In genomic region chr7:102873470-102874165, GRCh38 we compare ENCODE assay signal across 2 cellular contexts.
TF ChIP-seq lines count a peak whose summit lies in the region.

No MANE protein-coding gene starts in this region.

TF ChIP-seq in SK-N-SH, 30 proteins besides CTCF, POLR2A, EP300 and RAD21 (continued from another document):
- TF ChIP-seq, protein P1, sequence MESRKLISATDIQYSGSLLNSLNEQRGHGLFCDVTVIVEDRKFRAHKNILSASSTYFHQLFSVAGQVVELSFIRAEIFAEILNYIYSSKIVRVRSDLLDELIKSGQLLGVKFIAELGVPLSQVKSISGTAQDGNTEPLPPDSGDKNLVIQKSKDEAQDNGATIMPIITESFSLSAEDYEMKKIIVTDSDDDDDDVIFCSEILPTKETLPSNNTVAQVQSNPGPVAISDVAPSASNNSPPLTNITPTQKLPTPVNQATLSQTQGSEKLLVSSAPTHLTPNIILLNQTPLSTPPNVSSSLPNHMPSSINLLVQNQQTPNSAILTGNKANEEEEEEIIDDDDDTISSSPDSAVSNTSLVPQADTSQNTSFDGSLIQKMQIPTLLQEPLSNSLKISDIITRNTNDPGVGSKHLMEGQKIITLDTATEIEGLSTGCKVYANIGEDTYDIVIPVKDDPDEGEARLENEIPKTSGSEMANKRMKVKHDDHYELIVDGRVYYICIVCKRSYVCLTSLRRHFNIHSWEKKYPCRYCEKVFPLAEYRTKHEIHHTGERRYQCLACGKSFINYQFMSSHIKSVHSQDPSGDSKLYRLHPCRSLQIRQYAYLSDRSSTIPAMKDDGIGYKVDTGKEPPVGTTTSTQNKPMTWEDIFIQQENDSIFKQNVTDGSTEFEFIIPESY (IDR thresholded peaks at IDR 0.05; ENCODE audit: borderline replicate concordance, low read depth): no peak
- no peak for TF ChIP-seq CHD2 (IDR thresholded peaks at IDR 0.05; ENCODE audit: low read length, partially characterized antibody)
- no peak for TF ChIP-seq NFIC (IDR thresholded peaks at IDR 0.05; ENCODE audit: borderline replicate concordance)
- no peak for TF ChIP-seq EZH2phosphoT487 (IDR thresholded peaks at IDR 0.05; ENCODE audit: borderline replicate concordance, low read depth)
- TF ChIP-seq TCF12 (IDR thresholded peaks at IDR 0.05): no peak
- no peak for TF ChIP-seq GATA2 (CRISPR knock-in tag; IDR thresholded peaks at IDR 0.05)
- TF ChIP-seq ELF1 (IDR thresholded peaks at IDR 0.05): no peak
- TF ChIP-seq USF2 (IDR thresholded peaks at IDR 0.05; ENCODE audit: borderline replicate concordance, low read depth, low read length): no peak
- TF ChIP-seq JUND (IDR thresholded peaks at IDR 0.05): no peak
- no peak for TF ChIP-seq SIN3A (IDR thresholded peaks at IDR 0.05; ENCODE audit: borderline replicate concordance, low read depth, low read length)
- no peak for TF ChIP-seq REST (IDR thresholded peaks at IDR 0.05; ENCODE audit: low read depth, low read length)
- TF ChIP-seq PBX3 (IDR thresholded peaks at IDR 0.05): no peak
- TF ChIP-seq TEAD4 (IDR thresholded peaks at IDR 0.05; ENCODE audit: borderline replicate concordance, insufficient read depth): no peak
- TF ChIP-seq FOXM1 (IDR thresholded peaks at IDR 0.05; ENCODE audit: low read depth): no peak
- TF ChIP-seq MAX (IDR thresholded peaks at IDR 0.05; ENCODE audit: low read depth): no peak
- TF ChIP-seq NRF1 (IDR thresholded peaks at IDR 0.05; ENCODE audit: low read depth, low read length): no peak
- no peak for TF ChIP-seq FOSL2 (IDR thresholded peaks at IDR 0.05; ENCODE audit: borderline replicate concordance, low read depth)
- TF ChIP-seq YY1 (IDR thresholded peaks at IDR 0.05; ENCODE audit: low read depth): no peak
- TF ChIP-seq, protein P2, sequence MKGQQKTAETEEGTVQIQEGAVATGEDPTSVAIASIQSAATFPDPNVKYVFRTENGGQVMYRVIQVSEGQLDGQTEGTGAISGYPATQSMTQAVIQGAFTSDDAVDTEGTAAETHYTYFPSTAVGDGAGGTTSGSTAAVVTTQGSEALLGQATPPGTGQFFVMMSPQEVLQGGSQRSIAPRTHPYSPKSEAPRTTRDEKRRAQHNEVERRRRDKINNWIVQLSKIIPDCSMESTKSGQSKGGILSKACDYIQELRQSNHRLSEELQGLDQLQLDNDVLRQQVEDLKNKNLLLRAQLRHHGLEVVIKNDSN (IDR thresholded peaks at IDR 0.05; ENCODE audit: borderline replicate concordance, low read depth): no peak

TF ChIP-seq in GM23338, 12 proteins besides CTCF, POLR2A, EP300 and RAD21:
- no peak for TF ChIP-seq ETS1 (IDR thresholded peaks at IDR 0.05)
- TF ChIP-seq EZH2phosphoT487 (IDR thresholded peaks at IDR 0.05; ENCODE audit: unreplicated experiment): no peak
- TF ChIP-seq REST (IDR thresholded peaks at IDR 0.05; ENCODE audit: unreplicated experiment): no peak
- no peak for TF ChIP-seq ZNF114 (CRISPR knock-in tag; IDR thresholded peaks at IDR 0.05)
- no peak for TF ChIP-seq EZH2 (IDR thresholded peaks at IDR 0.05; ENCODE audit: low read depth, unreplicated experiment)
- no peak for TF ChIP-seq JUNB (IDR thresholded peaks at IDR 0.05; ENCODE audit: unreplicated experiment)
- no peak for TF ChIP-seq CREB1 (CRISPR knock-in tag; IDR thresholded peaks at IDR 0.05; ENCODE audit: low read depth)
- TF ChIP-seq POLR2AphosphoS5 (IDR thresholded peaks at IDR 0.05; ENCODE audit: low read depth): no peak
- TF ChIP-seq, protein P3, sequence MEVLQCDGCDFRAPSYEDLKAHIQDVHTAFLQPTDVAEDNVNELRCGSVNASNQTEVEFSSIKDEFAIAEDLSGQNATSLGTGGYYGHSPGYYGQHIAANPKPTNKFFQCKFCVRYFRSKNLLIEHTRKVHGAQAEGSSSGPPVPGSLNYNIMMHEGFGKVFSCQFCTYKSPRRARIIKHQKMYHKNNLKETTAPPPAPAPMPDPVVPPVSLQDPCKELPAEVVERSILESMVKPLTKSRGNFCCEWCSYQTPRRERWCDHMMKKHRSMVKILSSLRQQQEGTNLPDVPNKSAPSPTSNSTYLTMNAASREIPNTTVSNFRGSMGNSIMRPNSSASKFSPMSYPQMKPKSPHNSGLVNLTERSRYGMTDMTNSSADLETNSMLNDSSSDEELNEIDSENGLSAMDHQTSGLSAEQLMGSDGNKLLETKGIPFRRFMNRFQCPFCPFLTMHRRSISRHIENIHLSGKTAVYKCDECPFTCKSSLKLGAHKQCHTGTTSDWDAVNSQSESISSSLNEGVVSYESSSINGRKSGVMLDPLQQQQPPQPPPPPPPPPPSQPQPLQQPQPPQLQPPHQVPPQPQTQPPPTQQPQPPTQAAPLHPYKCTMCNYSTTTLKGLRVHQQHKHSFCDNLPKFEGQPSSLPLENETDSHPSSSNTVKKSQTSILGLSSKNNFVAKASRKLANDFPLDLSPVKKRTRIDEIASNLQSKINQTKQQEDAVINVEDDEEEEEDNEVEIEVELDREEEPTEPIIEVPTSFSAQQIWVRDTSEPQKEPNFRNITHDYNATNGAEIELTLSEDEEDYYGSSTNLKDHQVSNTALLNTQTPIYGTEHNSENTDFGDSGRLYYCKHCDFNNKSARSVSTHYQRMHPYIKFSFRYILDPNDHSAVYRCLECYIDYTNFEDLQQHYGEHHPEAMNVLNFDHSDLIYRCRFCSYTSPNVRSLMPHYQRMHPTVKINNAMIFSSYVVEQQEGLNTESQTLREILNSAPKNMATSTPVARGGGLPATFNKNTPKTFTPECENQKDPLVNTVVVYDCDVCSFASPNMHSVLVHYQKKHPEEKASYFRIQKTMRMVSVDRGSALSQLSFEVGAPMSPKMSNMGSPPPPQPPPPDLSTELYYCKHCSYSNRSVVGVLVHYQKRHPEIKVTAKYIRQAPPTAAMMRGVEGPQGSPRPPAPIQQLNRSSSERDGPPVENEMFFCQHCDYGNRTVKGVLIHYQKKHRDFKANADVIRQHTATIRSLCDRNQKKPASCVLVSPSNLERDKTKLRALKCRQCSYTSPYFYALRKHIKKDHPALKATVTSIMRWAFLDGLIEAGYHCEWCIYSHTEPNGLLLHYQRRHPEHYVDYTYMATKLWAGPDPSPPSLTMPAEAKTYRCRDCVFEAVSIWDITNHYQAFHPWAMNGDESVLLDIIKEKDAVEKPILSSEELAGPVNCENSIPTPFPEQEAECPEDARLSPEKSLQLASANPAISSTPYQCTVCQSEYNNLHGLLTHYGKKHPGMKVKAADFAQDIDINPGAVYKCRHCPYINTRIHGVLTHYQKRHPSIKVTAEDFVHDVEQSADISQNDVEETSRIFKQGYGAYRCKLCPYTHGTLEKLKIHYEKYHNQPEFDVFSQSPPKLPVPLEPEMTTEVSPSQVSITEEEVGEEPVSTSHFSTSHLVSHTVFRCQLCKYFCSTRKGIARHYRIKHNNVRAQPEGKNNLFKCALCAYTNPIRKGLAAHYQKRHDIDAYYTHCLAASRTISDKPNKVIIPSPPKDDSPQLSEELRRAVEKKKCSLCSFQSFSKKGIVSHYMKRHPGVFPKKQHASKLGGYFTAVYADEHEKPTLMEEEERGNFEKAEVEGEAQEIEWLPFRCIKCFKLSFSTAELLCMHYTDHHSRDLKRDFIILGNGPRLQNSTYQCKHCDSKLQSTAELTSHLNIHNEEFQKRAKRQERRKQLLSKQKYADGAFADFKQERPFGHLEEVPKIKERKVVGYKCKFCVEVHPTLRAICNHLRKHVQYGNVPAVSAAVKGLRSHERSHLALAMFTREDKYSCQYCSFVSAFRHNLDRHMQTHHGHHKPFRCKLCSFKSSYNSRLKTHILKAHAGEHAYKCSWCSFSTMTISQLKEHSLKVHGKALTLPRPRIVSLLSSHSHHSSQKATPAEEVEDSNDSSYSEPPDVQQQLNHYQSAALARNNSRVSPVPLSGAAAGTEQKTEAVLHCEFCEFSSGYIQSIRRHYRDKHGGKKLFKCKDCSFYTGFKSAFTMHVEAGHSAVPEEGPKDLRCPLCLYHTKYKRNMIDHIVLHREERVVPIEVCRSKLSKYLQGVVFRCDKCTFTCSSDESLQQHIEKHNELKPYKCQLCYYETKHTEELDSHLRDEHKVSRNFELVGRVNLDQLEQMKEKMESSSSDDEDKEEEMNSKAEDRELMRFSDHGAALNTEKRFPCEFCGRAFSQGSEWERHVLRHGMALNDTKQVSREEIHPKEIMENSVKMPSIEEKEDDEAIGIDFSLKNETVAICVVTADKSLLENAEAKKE (CRISPR knock-in tag; IDR thresholded peaks at IDR 0.05): no peak
